1 cellular context compared by ENCODE assay signal in genomic region chr15:92405942-92406341, GRCh38.
TF ChIP-seq lines count a peak whose summit lies in the region.

No MANE protein-coding gene starts in this region.

TF ChIP-seq in H1, 55 proteins besides CTCF, POLR2A, EP300 and RAD21 (continued from another document):
- no peak for TF ChIP-seq TAF7 (optimal IDR thresholded peaks at IDR 0.05; ENCODE audit: borderline replicate concordance, low read depth, low read length)
- TF ChIP-seq ATF3 (IDR thresholded peaks at IDR 0.05; ENCODE audit: insufficient read depth, low read depth, low read length): no peak
- no peak for TF ChIP-seq ASH2L (IDR thresholded peaks at IDR 0.05; ENCODE audit: low read length)
- TF ChIP-seq TCF12 (IDR thresholded peaks at IDR 0.05; ENCODE audit: low read depth, low read length): no peak
- TF ChIP-seq SP4 (IDR thresholded peaks at IDR 0.05; ENCODE audit: low read length): no peak
- TF ChIP-seq CEBPB (IDR thresholded peaks at IDR 0.05; ENCODE audit: low read depth, low read length): no peak
- TF ChIP-seq EGR1 (IDR thresholded peaks at IDR 0.05; ENCODE audit: borderline replicate concordance, low read depth, low read length): no peak
- TF ChIP-seq KDM5A (IDR thresholded peaks at IDR 0.05; ENCODE audit: low read length): no peak
